ENCODE assay signal across 9 cellular contexts in genomic region chr3:44114142-44114541, GRCh38.
DNase-seq lines count a peak whose midpoint lies in the region; ATAC-seq and TF ChIP-seq lines count a peak whose summit lies in the region.
"Had no signal": no experiment of that assay in that cellular context is flagged by ENCODE, and none has a peak within 500 bp of the region (broad histone marks: within the 10 kb centered on the region; RNA-seq: fewer than 3 reads in every experiment).

No MANE protein-coding gene starts in this region.

- intact Hi-C loops in heart left ventricle (cut with DNase I) (loop anchor here in 2 of 10 donors (10.0 kb wide), 1 partner anchor 569 kb away; no protein-coding TSS in a partner anchor), Right ventricle myocardium inferior (cut with DNase I) (no loop called here), posterior cingulate gyrus (cut with DNase I) (no loop called here)

- H3K27ac ChIP-seq in heart left ventricle (no peak overlapping the region), SU-DHL-6 (ENCODE audit: low read depth, low read length) (no peak overlapping the region), endodermal cell (ENCODE audit: low read depth, low read length) (no peak overlapping the region)

- no peak overlapping the region for H3K4me3 Mint-ChIP-seq in endodermal cell

- H3K4me1 Mint-ChIP-seq in endodermal cell: peaks cover 6% of the 10 kb centered on the region

- no peaks in the 10 kb centered on the region for H3K9me3 ChIP-seq in heart left ventricle
- no peaks in the 10 kb centered on the region for H3K9me3 ChIP-seq in SU-DHL-6 (ENCODE audit: insufficient read depth, low read length)
- no peaks in the 10 kb centered on the region for H3K9me3 ChIP-seq in endodermal cell (ENCODE audit: control insufficient read depth, low read length)

- no peak for TF ChIP-seq POLR2A in heart left ventricle (IDR thresholded peaks at IDR 0.05)

- peak; percentile 8 to 47 (median 38) for TF ChIP-seq CTCF in heart left ventricle (IDR thresholded peaks at IDR 0.05)
- TF ChIP-seq CTCF in SU-DHL-6 (IDR thresholded peaks at IDR 0.05; ENCODE audit: insufficient read depth, low read length, poor library complexity, severe bottlenecking): peak; percentile 67
- peak; percentile 87 for TF ChIP-seq CTCF in endodermal cell (conservative IDR thresholded peaks at IDR 0.05)

- no peaks in the 10 kb centered on the region for H3K9me2 ChIP-seq in SU-DHL-6 (replicated peaks; ENCODE audit: insufficient read depth, low read length)

- H3K4me1 ChIP-seq in heart left ventricle: no peaks in the 10 kb centered on the region
- peaks cover 3% of the 10 kb centered on the region for H3K4me1 ChIP-seq in endodermal cell (ENCODE audit: control insufficient read depth, insufficient read depth, low read length)

- H3K4me3 ChIP-seq in heart left ventricle: no peak overlapping the region
- H3K4me3 ChIP-seq in SU-DHL-6 (ENCODE audit: insufficient read depth, low read length, poor library complexity, severe bottlenecking): no peak overlapping the region
- H3K4me3 ChIP-seq in endodermal cell (ENCODE audit: low read length): no peak overlapping the region

- peak overlapping the region; percentile 72 for H3K27ac Mint-ChIP-seq in endodermal cell
- H3K27ac Mint-ChIP-seq: activated naive CD4-positive, alpha-beta T cell treated with anti-CD3 and anti-CD28 coated beads, Interleukin-2, amount 50 U/mL, for 72 hours had no signal

- H3F3A ChIP-seq in SU-DHL-6 (ENCODE audit: insufficient read depth): no peaks in the 10 kb centered on the region

- H3K27me3 ChIP-seq in heart left ventricle: peaks cover 0 to 27% (median 0%) of the 10 kb centered on the region in 9 donors
- no peaks in the 10 kb centered on the region for H3K27me3 ChIP-seq in SU-DHL-6 (ENCODE audit: low read length)
- no peaks in the 10 kb centered on the region for H3K27me3 ChIP-seq in endodermal cell (ENCODE audit: control insufficient read depth, insufficient read depth, low read length, poor library complexity, severe bottlenecking)

- no peaks in the 10 kb centered on the region for H3K36me3 ChIP-seq in heart left ventricle
- H3K36me3 ChIP-seq in SU-DHL-6 (ENCODE audit: low read length): no peaks in the 10 kb centered on the region
- no peaks in the 10 kb centered on the region for H3K36me3 ChIP-seq in endodermal cell (ENCODE audit: control insufficient read depth, insufficient read depth, low read length)

- no peaks in the 10 kb centered on the region for H3K36me3 Mint-ChIP-seq in endodermal cell (ENCODE audit: low read depth)
- H3K36me3 Mint-ChIP-seq: activated naive CD4-positive, alpha-beta T cell treated with anti-CD3 and anti-CD28 coated beads, Interleukin-2, amount 50 U/mL, for 72 hours had no signal

- H2AFZ ChIP-seq in SU-DHL-6 (ENCODE audit: low read depth, low read length, severe bottlenecking): no peak overlapping the region

- H3K4me2 ChIP-seq in SU-DHL-6 (ENCODE audit: low read depth, low read length, poor library complexity, severe bottlenecking): no peak overlapping the region

- H3K9ac ChIP-seq in SU-DHL-6 (ENCODE audit: low read length): no peak overlapping the region
- no peak overlapping the region for H3K9ac ChIP-seq in endodermal cell (ENCODE audit: extremely low read depth, low read length, poor library complexity, severe bottlenecking)

- H3K79me2 ChIP-seq in SU-DHL-6 (ENCODE audit: insufficient read depth, low read length): no peaks in the 10 kb centered on the region

- no peaks in the 10 kb centered on the region for H3K9me3 Mint-ChIP-seq in endodermal cell

- ATAC-seq in heart left ventricle (peak in 3 of 4 donors; percentile 42 to 55 (median 42)), Right ventricle myocardium inferior (no peak), HG03095 (IDR thresholded peaks at IDR 0.05; ENCODE audit: unreplicated experiment) (no peak), HG02678 (IDR thresholded peaks at IDR 0.05; ENCODE audit: unreplicated experiment) (no peak)

- DNase-seq in heart left ventricle (peak in 4 of 5 donors; percentile 25 to 68 (median 42)), Right ventricle myocardium inferior (ENCODE audit: missing footprints) (no peak), endodermal cell (peak; percentile 93), posterior cingulate gyrus (peak in 6 of 10 donors; percentile 49 to 89 (median 55)), AML-193 (lab: John Stamatoyannopoulos, UW) (no peak)

- 34 to 43% (median 36%) methylated on average over 12 of the region's 12 CpGs for WGBS in heart left ventricle, 4 donors
- WGBS in endodermal cell (ENCODE audit: insufficient coverage in 1 of 2, insufficient read length in 1 of 2), 2 experiments: 66% methylated on average over 4 to 12 of the region's 12 CpGs

- H4K20me1 ChIP-seq in SU-DHL-6 (ENCODE audit: low read depth, low read length): no peaks in the 10 kb centered on the region

- no peaks in the 10 kb centered on the region for H3K27me3 Mint-ChIP-seq in endodermal cell (ENCODE audit: insufficient read depth)

Comparison
In these comparisons a context has a peak if more than half of its experiments do, and no peak if none do; other contexts are left out.
1. ATAC-seq: peak in heart left ventricle (3 of 4); none in Right ventricle myocardium inferior (single experiment), HG03095 (single experiment) and HG02678 (single experiment).
2. DNase-seq: peak in heart left ventricle (4 of 5), endodermal cell (single experiment) and posterior cingulate gyrus (6 of 10); none in Right ventricle myocardium inferior (single experiment) and AML-193 (0 of 2).
3. Peak in every context shown above with its lines, with median percentiles within 50 percentile points of each other: CTCF ChIP-seq.